ENCODE assay signal across 6 cellular contexts in genomic region chr15:90264649-90265048, GRCh38. TPM values are rescaled to one million over a fixed set of nuclear protein-coding genes. Genes with fewer than 3 reads are reported as not detected.
A peak's percentile ranks its signal among the peaks of the same experiment; 100 is the strongest.
DNase-seq lines count a peak whose midpoint lies in the region; TF ChIP-seq lines count a peak whose summit lies in the region.

No MANE protein-coding gene starts in this region.

- peak overlapping the region; percentile 75 for H2AFZ ChIP-seq in hepatocyte

- H3K9me2 ChIP-seq in hepatocyte (replicated peaks; ENCODE audit: insufficient read depth) = no peaks in the 10 kb centered on the region

- H3K9me3 ChIP-seq in hepatocyte (ENCODE audit: low read depth) (no peaks in the 10 kb centered on the region), tibial nerve (no peaks in the 10 kb centered on the region)

- TF ChIP-seq EP300 in tibial nerve (IDR thresholded peaks at IDR 0.05) = no peak

- peak overlapping the region; percentile 78 for H3K4me2 ChIP-seq in hepatocyte

- DNase-seq in GM12864 (ENCODE audit: low read depth) (no peak), hepatocyte (ENCODE audit: low spot score) (peak; percentile 17), tibial nerve (ENCODE audit: low spot score in 2 of 2) (no peak), DMS114 treated with DMSO at 0.1 percent for 48 hours (lab: John Stamatoyannopoulos, UW; ENCODE audit: unreplicated experiment) (no peak), NCI-H524 (lab: John Stamatoyannopoulos, UW) (no peak)
- peak; percentile 8 to 20 for DNase-seq in activated CD4-positive, alpha-beta T cell treated with anti-CD3 and anti-CD28 coated beads for 4 hours

- H3K4me3 ChIP-seq in GM12864 (ENCODE audit: low read depth, low read length) (peak overlapping the region; percentile 95), hepatocyte (no peak overlapping the region), tibial nerve (peak overlapping the region; percentile 64 to 85 (median 80))

- WGBS in hepatocyte (ENCODE audit: low lambda C conversion rate, missing lambda C conversion rate) = 73% methylated on average over 4 of the region's 4 CpGs
- WGBS in tibial nerve, 2 donors = 22 to 58% methylated on average over 4 of the region's 4 CpGs

- TF ChIP-seq CTCF in GM12864 (IDR thresholded peaks at IDR 0.05; ENCODE audit: low read depth, low read length, missing control alignments) (no peak), hepatocyte (IDR thresholded peaks at IDR 0.05; ENCODE audit: poor library complexity) (no peak), tibial nerve (IDR thresholded peaks at IDR 0.05) (no peak)

- H4K20me1 ChIP-seq in hepatocyte (ENCODE audit: insufficient read depth, poor library complexity, severe bottlenecking) = peaks cover 3% of the 10 kb centered on the region

- no peaks in the 10 kb centered on the region for H3K27me3 ChIP-seq in hepatocyte
- no peaks in the 10 kb centered on the region for H3K27me3 ChIP-seq in tibial nerve

- H3K4me1 ChIP-seq in hepatocyte (ENCODE audit: insufficient read depth) (no peaks in the 10 kb centered on the region), tibial nerve (peaks cover 0 to 40% (median 37%) of the 10 kb centered on the region in 4 donors)

- H3K27ac ChIP-seq in hepatocyte = peak overlapping the region; percentile 96
- peak overlapping the region; percentile 84 to 95 (median 93) for H3K27ac ChIP-seq in tibial nerve

- H3K79me2 ChIP-seq in hepatocyte = peaks cover 28% of the 10 kb centered on the region

- H3K36me3 ChIP-seq in hepatocyte (replicated peaks; ENCODE audit: insufficient read depth, low read depth) (no peaks in the 10 kb centered on the region), tibial nerve (peaks cover 0 to 15% (median 0%) of the 10 kb centered on the region in 3 donors)

- TF ChIP-seq POLR2A in tibial nerve (IDR thresholded peaks at IDR 0.05) = no peak

RNA-seq across cellular contexts. Expression of gene NGRN, which starts 0.8 kb away (rescaled TPM):
- 62.3 and 65.9 TPM in 2 replicates for total RNA-seq in hepatocyte
- polyA plus RNA-seq in hepatocyte = 60.0 and 60.2 TPM in 2 replicates
- total RNA-seq in tibial nerve = 10 to 100 TPM; 70.1 to 90.0 (median 74.6) TPM

RNA-seq across cellular contexts. Expression of gene TTLL13, which starts 15.3 kb away (rescaled TPM):
- not detected in 2 replicates for total RNA-seq in hepatocyte
- 0.27 TPM in 1 of 2 replicates, not detected in the other for polyA plus RNA-seq in hepatocyte
- under 1 TPM in 1 of 4 donors, not detected in 3; 0.60 TPM for total RNA-seq in tibial nerve

RNA-seq across cellular contexts. Expression of gene GDPGP1, which starts 30.6 kb away (rescaled TPM):
- total RNA-seq in hepatocyte = 5.1 and 6.8 TPM in 2 replicates
- 0.56 and 1.7 TPM in 2 replicates for polyA plus RNA-seq in hepatocyte
- 1 to 10 TPM; 1.4 to 6.9 (median 4.9) TPM for total RNA-seq in tibial nerve

RNA-seq across cellular contexts. Expression of gene CIB1, which starts 30.9 kb away (rescaled TPM):
- 49.6 and 53.3 TPM in 2 replicates for total RNA-seq in hepatocyte
- 161 and 163 TPM in 2 replicates for polyA plus RNA-seq in hepatocyte
- 10 to 100 TPM; 27.5 to 48.1 (median 37.8) TPM for total RNA-seq in tibial nerve

Comparison
In these comparisons a context has a peak if more than half of its experiments do, and no peak if none do; other contexts are left out.
1. DNase-seq: peak in activated CD4-positive, alpha-beta T cell treated with anti-CD3 and anti-CD28 coated beads for 4 hours (2 of 2) and hepatocyte (single experiment); none in GM12864 (single experiment), tibial nerve (0 of 2), DMS114 treated with DMSO at 0.1 percent for 48 hours (single experiment) and NCI-H524 (0 of 2).